In genomic region chr6:158646023-158646888, GRCh38 we compare ENCODE assay signal across 11 cellular contexts. TPM values are rescaled to one million over a fixed set of nuclear protein-coding genes. Genes with fewer than 3 reads are reported as not detected.
A peak's percentile ranks its signal among the peaks of the same experiment; 100 is the strongest.
DNase-seq lines count a peak whose midpoint lies in the region; ATAC-seq and TF ChIP-seq lines count a peak whose summit lies in the region.
"Had no signal": no experiment of that assay in that cellular context is flagged by ENCODE, and none has a peak within 500 bp of the region (broad histone marks: within the 10 kb centered on the region; RNA-seq: fewer than 3 reads in every experiment).

No MANE protein-coding gene starts in this region.

- peaks cover 47 to 53% of the 10 kb centered on the region in 2 donors for H3K4me1 Mint-ChIP-seq in effector memory CD8-positive, alpha-beta T cell (ENCODE audit: low read depth in 2 of 2)

- peaks cover 29% of the 10 kb centered on the region for H3K79me2 ChIP-seq in GM23248 (ENCODE audit: insufficient read depth)

- CTCF ChIA-PET in RWPE1 (lab: Yijun Ruan, JAX), result interaction anchor here (3.0 kb wide), 1 partner anchor 45 kb away, joined by 19 read pairs; no protein-coding TSS in a partner anchor

- POLR2A ChIA-PET in RWPE1 (lab: Yijun Ruan, JAX; ENCODE audit: low non-redundant PET), result no interaction called here

- no peaks in the 10 kb centered on the region for H3K27me3 Mint-ChIP-seq in effector memory CD8-positive, alpha-beta T cell

- in situ Hi-C loops in GM23248 (cut with MboI), result no loop called here

- no peaks in the 10 kb centered on the region for H3K9me3 Mint-ChIP-seq in effector memory CD8-positive, alpha-beta T cell

- H3K4me2 ChIP-seq in GM23248 (ENCODE audit: unreplicated experiment), result no peak overlapping the region

- TF ChIP-seq CTCF in RWPE1 (conservative IDR thresholded peaks at IDR 0.05; ENCODE audit: low read depth) (no peak), neutrophil (IDR thresholded peaks at IDR 0.05) (no peak), omental fat pad (IDR thresholded peaks at IDR 0.05) (no peak)

- no peaks in the 10 kb centered on the region for H3K9me2 ChIP-seq in GM23248 (ENCODE audit: insufficient read depth)

- H3K4me3 ChIP-seq in GM23248 (no peak overlapping the region), neutrophil (ENCODE audit: low read depth in 1 of 2, low read length in 1 of 2) (no peak overlapping the region)

- H3K27ac ChIP-seq in GM23248, result peak overlapping the region; percentile 95; the same call in 1 of the 2 replicates
- no peak overlapping the region for H3K27ac ChIP-seq in RWPE1
- H3K27ac ChIP-seq in neutrophil, result peak overlapping the region; percentile 90

- no peak for DNase-seq in GM23248
- DNase-seq in RWPE1 (ENCODE audit: low spot score), result peak; percentile 55
- no peak for DNase-seq in effector memory CD8-positive, alpha-beta T cell
- DNase-seq in iPS-NIHi11 (ENCODE audit: low spot score), result no peak
- DNase-seq in AG08395 (ENCODE audit: low spot score), result no peak
- DNase-seq in SHP77 (lab: John Stamatoyannopoulos, UW), result no peak
- no peak for DNase-seq in omental fat pad (ENCODE audit: low spot score)
- DNase-seq: Kasumi-1, NCI-H510A had no signal

- H3K9ac ChIP-seq in GM23248, result no peak overlapping the region

- H3K9me3 ChIP-seq in GM23248 (ENCODE audit: low read depth) (no peaks in the 10 kb centered on the region), neutrophil (no peaks in the 10 kb centered on the region)
- H3K9me3 ChIP-seq: adrenal gland had no signal

- H3K27ac Mint-ChIP-seq in effector memory CD8-positive, alpha-beta T cell, result peak overlapping the region; percentile 95 to 96

- H3K4me1 ChIP-seq in GM23248 (ENCODE audit: insufficient read depth), result peaks cover 51% of the 10 kb centered on the region
- H3K4me1 ChIP-seq in neutrophil (ENCODE audit: control insufficient read depth in 1 of 2, insufficient read depth in 1 of 2, low read depth in 1 of 2, low read length in 1 of 2), result peaks cover 63 to 70% of the 10 kb centered on the region in 2 experiments

- H3K4me3 Mint-ChIP-seq in effector memory CD8-positive, alpha-beta T cell, result peak overlapping the region; percentile 94 to 97

- peaks cover 4% of the 10 kb centered on the region; the same call in 1 of the 2 replicates for H4K20me1 ChIP-seq in GM23248 (ENCODE audit: insufficient read depth)

- H3K27me3 ChIP-seq in GM23248 (replicated peaks; ENCODE audit: insufficient read depth) (no peaks in the 10 kb centered on the region), neutrophil (no peaks in the 10 kb centered on the region)
- H3K27me3 ChIP-seq: adrenal gland had no signal

- 89 to 92% methylated on average over 10 of the region's 10 CpGs for WGBS in GM23248 (ENCODE audit: low coverage in 1 of 2, low lambda C conversion rate in 2 of 2, missing lambda C conversion rate in 2 of 2), 2 experiments

- H2AFZ ChIP-seq in GM23248, result no peak overlapping the region

- H3K36me3 ChIP-seq in GM23248 (ENCODE audit: low read depth) (peaks cover under 1% of the 10 kb centered on the region; the same call in 1 of the 2 replicates), neutrophil (peaks cover 11% of the 10 kb centered on the region)
- H3K36me3 ChIP-seq: adrenal gland had no signal

- H3F3A ChIP-seq in GM23248 (ENCODE audit: insufficient read depth), result peaks cover 51% of the 10 kb centered on the region

- H3K36me3 Mint-ChIP-seq in effector memory CD8-positive, alpha-beta T cell (ENCODE audit: insufficient read depth), result peaks cover 48% of the 10 kb centered on the region

- no peak for ATAC-seq in effector memory CD8-positive, alpha-beta T cell (replicated peaks)
- ATAC-seq in omental fat pad (ENCODE audit: low FRiP score), result no peak

RNA-seq across cellular contexts. Expression of gene DYNLT1, which starts 1.7 kb away (rescaled TPM):
- total RNA-seq in GM23248 (2014; rRNA removed; shearing (Covaris generic)), result 79.7 and 86.4 TPM in 2 replicates
- 368 TPM in 2 replicates for polyA plus RNA-seq in GM23248 (2016; fragmentation: Nextera tagmentation; extraction: Ambion mirVana)
- total RNA-seq in omental fat pad, result 10 to 100 TPM; 43.8 to 70.4 (median 60.7) TPM

RNA-seq across cellular contexts. Expression of gene SYTL3, which starts 3.6 kb away (rescaled TPM):
- 2.1 and 11.8 TPM in 2 replicates for total RNA-seq in GM23248 (2014; rRNA removed; shearing (Covaris generic))
- 2.3 and 3.8 TPM in 2 replicates for polyA plus RNA-seq in GM23248 (2016; fragmentation: Nextera tagmentation; extraction: Ambion mirVana)
- 10 to 100 TPM in 1 of 4 donors, 1 to 10 TPM in 3; 5.3 to 16.3 (median 6.8) TPM for total RNA-seq in omental fat pad
